ENCODE assay signal across 17 cellular contexts in genomic region chr22:33758125-33758483, GRCh38.
DNase-seq lines count a peak whose midpoint lies in the region; ATAC-seq, FAIRE-seq and TF ChIP-seq lines count a peak whose summit lies in the region.
"Had no signal": no experiment of that assay in that cellular context is flagged by ENCODE, and none has a peak within 500 bp of the region (broad histone marks: within the 10 kb centered on the region; RNA-seq: fewer than 3 reads in every experiment).

No MANE protein-coding gene starts in this region.

- intact Hi-C loops in heart right ventricle (cut with DNase I) = no loop called here
- intact Hi-C loops in left cardiac atrium (cut with DNase I) = no loop called here

- H3K4me1 ChIP-seq in heart right ventricle (peaks cover 4 to 28% (median 17%) of the 10 kb centered on the region in 9 donors), liver (ENCODE audit: control insufficient read depth in 4 of 4, insufficient read depth in 4 of 4, low read length in 3 of 4) (peaks cover 2 to 25% (median 18%) of the 10 kb centered on the region in 4 donors)
- H3K4me1 ChIP-seq: A549 had no signal

- ATAC-seq in heart right ventricle (no peak), left cardiac atrium (no peak), WTC11 (no peak), GM18517 (IDR thresholded peaks at IDR 0.05; ENCODE audit: unreplicated experiment) (no peak), T-cell (replicated peaks in 1 of 4) (no peak)
- ATAC-seq: A549, GM12878 had no signal

- H3K27ac ChIP-seq in heart right ventricle (peak overlapping the region in 6 of 10 donors; percentile 3 to 60 (median 50)), liver (ENCODE audit: low read depth in 1 of 2, low read length in 2 of 2) (peak overlapping the region; percentile 69 to 94)
- H3K27ac ChIP-seq: A549, GM23248, KMS-11, PC-9, SK-N-MC had no signal

- no peak for TF ChIP-seq RAD21 in liver (IDR thresholded peaks at IDR 0.05)

- FAIRE-seq in HTR-8/SVneo (lab: Jason Lieb, UNC) = no peak
- FAIRE-seq: A549, GM12878 had no signal

- no peak for DNase-seq in heart right ventricle
- DNase-seq in left cardiac atrium = no peak
- DNase-seq in WTC11 (ENCODE audit: low spot score) = no peak
- DNase-seq in T-cell = no peak
- DNase-seq in HTR-8/SVneo (ENCODE audit: insufficient read length, low spot score) = no peak
- DNase-seq: C1 segment of cervical spinal cord, GDM1, GM23248, NCI-H2171 treated with DMSO at 0.1 percent for 48 hours, NCI-H510A treated with DMSO at 0.1 percent for 48 hours, PC-9 had no signal

- H3K9me3 ChIP-seq in heart right ventricle = peaks cover 0 to 10% (median 0%) of the 10 kb centered on the region in 11 donors
- no peaks in the 10 kb centered on the region for H3K9me3 ChIP-seq in liver (ENCODE audit: control insufficient read depth in 4 of 4, low read length in 3 of 4)
- H3K9me3 ChIP-seq: A549 had no signal

- POLR2A ChIA-PET in WTC11 (lab: Charles Lee) (no interaction called here), T-cell (lab: Charles Lee) (no interaction called here)

- H3K36me3 Mint-ChIP-seq in WTC11 (peaks cover 35% of the 10 kb centered on the region), T-cell (peaks cover 3% of the 10 kb centered on the region)

- no peaks in the 10 kb centered on the region for H3K27me3 ChIP-seq in heart right ventricle
- H3K27me3 ChIP-seq in liver (ENCODE audit: control insufficient read depth in 4 of 4, insufficient read depth in 4 of 4, low read length in 3 of 4) = no peaks in the 10 kb centered on the region

- H3K27ac Mint-ChIP-seq in WTC11 = peak overlapping the region; percentile 57
- H3K27ac Mint-ChIP-seq in T-cell = no peak overlapping the region

- WGBS in heart right ventricle, 2 donors = 70 to 75% methylated on average over 4 of the region's 4 CpGs
- WGBS in liver = 38% methylated on average over 4 of the region's 4 CpGs

- TF ChIP-seq CTCF in heart right ventricle (IDR thresholded peaks at IDR 0.05) = no peak
- no peak for TF ChIP-seq CTCF in WTC11 (IDR thresholded peaks at IDR 0.05)
- no peak for TF ChIP-seq CTCF in liver (IDR thresholded peaks at IDR 0.05; ENCODE audit: low read depth, low read length, missing input control)

- H3K36me3 ChIP-seq in heart right ventricle (peaks cover 0 to 12% (median 0%) of the 10 kb centered on the region in 9 donors), liver (ENCODE audit: control insufficient read depth in 4 of 4, insufficient read depth in 3 of 4, low read depth in 1 of 4, low read length in 3 of 4) (peaks cover 0 to 2% (median 0%) of the 10 kb centered on the region in 4 donors)

- CTCF ChIA-PET in WTC11 (lab: Charles Lee) (interaction anchor here (1.4 to 2.4 kb wide), 4 partner anchors 11 to 160 kb away, joined by 3 to 10 read pairs (median 4); no protein-coding TSS in a partner anchor), T-cell (lab: Charles Lee) (no interaction called here)

- H3K4me1 Mint-ChIP-seq in WTC11 (peaks cover 41% of the 10 kb centered on the region), T-cell (no peaks in the 10 kb centered on the region)

- no peak overlapping the region; the same call in 1 of the 2 replicates for H3K4me3 Mint-ChIP-seq in WTC11
- H3K4me3 Mint-ChIP-seq in T-cell = no peak overlapping the region

- no peaks in the 10 kb centered on the region for H3K27me3 Mint-ChIP-seq in WTC11 (ENCODE audit: low read depth)
- H3K27me3 Mint-ChIP-seq in T-cell = no peaks in the 10 kb centered on the region

- no peak overlapping the region for H3K9ac ChIP-seq in liver (ENCODE audit: low read depth in 1 of 2, low read length in 2 of 2)
- H3K9ac ChIP-seq: GM23248, KMS-11 had no signal

- H3K4me3 ChIP-seq in heart right ventricle (no peak overlapping the region), liver (ENCODE audit: low read depth in 1 of 3, low read length in 3 of 3) (no peak overlapping the region)
- H3K4me3 ChIP-seq: A549, GM12878, GM23248, PC-9, SK-N-MC had no signal

- H3K9me3 Mint-ChIP-seq in WTC11 (peaks cover 4% of the 10 kb centered on the region; the same call in 1 of the 2 replicates), T-cell (peaks cover 7 to 14% (median 10%) of the 10 kb centered on the region in 3 donors)

TF ChIP-seq in WTC11, 78 proteins besides CTCF, POLR2A, EP300 and RAD21:
- TF ChIP-seq CREM (CRISPR knock-in tag; IDR thresholded peaks at IDR 0.05) = no peak
- TF ChIP-seq NR1H2 (CRISPR knock-in tag; IDR thresholded peaks at IDR 0.05) = no peak
- no peak for TF ChIP-seq ZBTB21 (CRISPR knock-in tag; IDR thresholded peaks at IDR 0.05; ENCODE audit: borderline replicate concordance)
- no peak for TF ChIP-seq ZNF263 (CRISPR knock-in tag; IDR thresholded peaks at IDR 0.05; ENCODE audit: low read depth)
- no peak for TF ChIP-seq NFYB (CRISPR knock-in tag; conservative IDR thresholded peaks at IDR 0.05; ENCODE audit: low read depth)
- TF ChIP-seq SMAD4 (CRISPR knock-in tag; IDR thresholded peaks at IDR 0.05) = no peak
- TF ChIP-seq RORB (CRISPR knock-in tag; IDR thresholded peaks at IDR 0.05) = no peak
- no peak for TF ChIP-seq NFATC4 (CRISPR knock-in tag; IDR thresholded peaks at IDR 0.05)
- TF ChIP-seq ZNF671 (CRISPR knock-in tag; IDR thresholded peaks at IDR 0.05) = no peak
- TF ChIP-seq ZNF138 (CRISPR knock-in tag; conservative IDR thresholded peaks at IDR 0.05) = no peak
- TF ChIP-seq ZBTB43 (CRISPR knock-in tag; IDR thresholded peaks at IDR 0.05) = no peak
- TF ChIP-seq ZNF121 (CRISPR knock-in tag; IDR thresholded peaks at IDR 0.05) = no peak

TF ChIP-seq in liver, 16 proteins besides CTCF, POLR2A, EP300 and RAD21:
- peak in 1 of 2 donors; percentile 9 for TF ChIP-seq JUND (IDR thresholded peaks at IDR 0.05)
- no peak for TF ChIP-seq HNF4A (conservative IDR thresholded peaks at IDR 0.05)
- TF ChIP-seq MAX (IDR thresholded peaks at IDR 0.05) = peak; percentile 14
- TF ChIP-seq YY1 (IDR thresholded peaks at IDR 0.05) = peak; percentile 13
- TF ChIP-seq ATF3 (IDR thresholded peaks at IDR 0.05) = peak; percentile 9
- TF ChIP-seq RXRA (IDR thresholded peaks at IDR 0.05) = no peak
- TF ChIP-seq FOXA1 (IDR thresholded peaks at IDR 0.05) = no peak
